ENCODE assay signal across 7 cellular contexts in the genomic region with DNA sequence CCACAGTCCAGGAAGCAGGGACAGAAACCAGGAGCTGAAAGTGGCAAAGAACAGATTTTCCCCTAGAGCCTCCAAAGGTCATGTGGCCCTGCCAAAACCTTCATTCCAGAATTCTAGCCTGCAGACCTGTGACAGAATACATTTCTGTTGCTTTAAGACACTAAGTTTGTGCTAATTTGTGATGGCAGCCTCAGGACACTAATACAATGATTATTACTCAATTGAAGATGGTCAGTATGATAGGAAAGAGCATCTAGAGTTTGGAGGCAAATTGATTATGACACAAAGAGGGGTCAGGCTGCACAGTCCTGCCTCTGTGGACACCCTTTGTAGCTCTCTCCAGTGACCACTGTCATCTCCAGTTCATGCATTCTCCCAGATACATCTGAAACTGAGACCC.
"Had no signal": no experiment of that assay in that cellular context is flagged by ENCODE, and none has a peak within 500 bp of the region (broad histone marks: within the 10 kb centered on the region; RNA-seq: fewer than 3 reads in every experiment).

No MANE protein-coding gene starts in this region.

- H3K36me3 Mint-ChIP-seq: IgD-negative memory B cell had no signal

- H3K4me3 ChIP-seq: K562 had no signal

- H3K27me3 Mint-ChIP-seq: IgD-negative memory B cell had no signal

- H3K4me1 Mint-ChIP-seq: IgD-negative memory B cell had no signal

- DNase-seq: IMR-90, KBM-7, KG1 had no signal

- H3K27ac Mint-ChIP-seq: IgD-negative memory B cell had no signal

- FAIRE-seq: HepG2, K562 had no signal

- H3K4me3 Mint-ChIP-seq: IgD-negative memory B cell had no signal

- H3K27ac ChIP-seq: HL-60 had no signal
